ENCODE assay signal across 9 cellular contexts in the genomic region with DNA sequence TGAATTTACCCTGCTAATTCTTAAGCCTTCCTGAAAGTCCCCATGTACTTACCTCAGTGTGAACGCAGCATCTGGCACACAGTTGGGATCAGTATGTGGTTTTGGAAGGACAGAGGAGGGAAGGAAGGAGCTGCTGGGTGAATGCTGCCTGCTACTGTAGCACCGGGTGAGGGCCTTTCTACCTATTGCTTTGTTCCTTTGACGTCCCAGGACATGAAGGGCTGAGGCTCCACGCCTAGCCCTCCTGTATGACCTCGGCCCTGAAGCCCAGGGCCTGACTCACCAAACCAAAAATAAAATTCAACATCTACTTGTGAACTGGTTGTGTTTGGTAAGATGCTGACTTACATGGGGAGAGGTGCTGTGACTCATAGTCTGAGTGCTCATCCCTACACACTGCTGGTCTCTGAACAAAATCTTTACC. TPM values are rescaled to one million over a fixed set of nuclear protein-coding genes. Genes with fewer than 3 reads are reported as not detected.
DNase-seq lines count a peak whose midpoint lies in the region; ATAC-seq, FAIRE-seq and TF ChIP-seq lines count a peak whose summit lies in the region.
"Had no signal": no experiment of that assay in that cellular context is flagged by ENCODE, and none has a peak within 500 bp of the region (broad histone marks: within the 10 kb centered on the region; RNA-seq: fewer than 3 reads in every experiment).

No MANE protein-coding gene starts in this region.

- no peaks in the 10 kb centered on the region for H3K36me3 ChIP-seq in colonic mucosa

- intact Hi-C loops in colonic mucosa (cut with DNase I) = no loop called here

- TF ChIP-seq CTCF in fibroblast of mammary gland (conservative IDR thresholded peaks at IDR 0.05; ENCODE audit: control insufficient read depth, insufficient read depth, low read depth, low read length) (no peak), colonic mucosa (IDR thresholded peaks at IDR 0.05) (no peak)

- DNase-seq in activated CD8-positive, alpha-beta memory T cell treated with anti-CD3 and anti-CD28 coated beads, Interleukin-2, amount 50 U/mL, for 4 hours = peak; percentile 28
- DNase-seq in activated CD8-positive, alpha-beta memory T cell treated with anti-CD3 and anti-CD28 coated beads, Interleukin-2, amount 50 U/mL, for 48 hours = no peak
- DNase-seq in RCC 7860 (ENCODE audit: low spot score) (peak; percentile 69), fibroblast of mammary gland (ENCODE audit: low read depth) (peak; percentile 97), cerebellum (ENCODE audit: low spot score) (no peak), retina (no peak), colonic mucosa (no peak)
- no peak for DNase-seq in stimulated activated naive CD8-positive, alpha-beta T cell treated with anti-CD3 and anti-CD28 coated beads, Interleukin-15, Interleukin-2, amounts not matched to agents 100 U/mL and 50 U/mL, for 24 hours

- H3K27me3 ChIP-seq in colonic mucosa = no peaks in the 10 kb centered on the region

- no peaks in the 10 kb centered on the region for H3K4me1 ChIP-seq in colonic mucosa

- peak; percentile 78 for FAIRE-seq in RCC 7860 (lab: Jason Lieb, UNC)
- FAIRE-seq: G401.6 had no signal

- ATAC-seq in stimulated activated naive CD8-positive, alpha-beta T cell treated with anti-CD3 and anti-CD28 coated beads, Interleukin-15, Interleukin-2, amounts not matched to agents 100 U/mL and 50 U/mL, for 24 hours = peak; percentile 97

- no peak overlapping the region for H3K27ac ChIP-seq in colonic mucosa

- H3K9ac ChIP-seq in colonic mucosa (ENCODE audit: low read depth in 2 of 2, low read length in 2 of 2) = no peak overlapping the region

- no peaks in the 10 kb centered on the region for H3K9me3 ChIP-seq in colonic mucosa

- H3K4me3 ChIP-seq in fibroblast of mammary gland (ENCODE audit: control insufficient read depth, low read depth, low read length) = peak overlapping the region; percentile 11
- no peak overlapping the region for H3K4me3 ChIP-seq in colonic mucosa

RNA-seq across cellular contexts. Expression of gene ARID1B, which starts 51.1 kb away (rescaled TPM):
- total RNA-seq in cerebellum (214 TPM), colonic mucosa (10 to 100 TPM; 61.3 to 71.5 TPM)

Comparison
In these comparisons a context has a peak if more than half of its experiments do, and no peak if none do; other contexts are left out.
1. DNase-seq: peak in activated CD8-positive, alpha-beta memory T cell treated with anti-CD3 and anti-CD28 coated beads, Interleukin-2, amount 50 U/mL, for 4 hours (single experiment), RCC 7860 (single experiment) and fibroblast of mammary gland (single experiment); none in activated CD8-positive, alpha-beta memory T cell treated with anti-CD3 and anti-CD28 coated beads, Interleukin-2, amount 50 U/mL, for 48 hours (single experiment), stimulated activated naive CD8-positive, alpha-beta T cell treated with anti-CD3 and anti-CD28 coated beads, Interleukin-15, Interleukin-2, amounts not matched to agents 100 U/mL and 50 U/mL, for 24 hours (single experiment), cerebellum (single experiment), retina (single experiment) and colonic mucosa (single experiment).